In the genomic region with DNA sequence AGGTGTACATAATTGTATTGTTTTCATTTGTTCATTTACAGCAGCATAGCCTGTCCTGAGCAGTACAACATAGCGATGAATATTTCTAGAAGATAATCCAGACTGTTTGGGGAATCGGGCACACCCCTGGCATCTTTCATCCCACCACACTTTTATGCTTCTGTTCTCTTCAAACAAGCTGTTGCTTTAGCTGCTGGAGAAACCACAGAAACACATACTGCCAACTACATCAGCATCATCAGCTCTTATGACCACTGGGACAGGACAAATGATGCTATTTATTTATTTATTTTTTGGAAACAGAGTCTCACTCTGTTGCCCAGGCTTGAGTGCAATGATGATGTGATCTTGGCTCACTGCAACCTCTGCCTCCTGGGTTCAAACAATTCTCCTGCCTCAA, we compare ENCODE assay signal across 17 cellular contexts. TPM values are rescaled to one million over a fixed set of nuclear protein-coding genes. Genes with fewer than 3 reads are reported as not detected.
DNase-seq lines count a peak whose midpoint lies in the region; ATAC-seq and TF ChIP-seq lines count a peak whose summit lies in the region.
"Had no signal": no experiment of that assay in that cellular context is flagged by ENCODE, and none has a peak within 500 bp of the region (broad histone marks: within the 10 kb centered on the region; RNA-seq: fewer than 3 reads in every experiment).

No MANE protein-coding gene starts in this region.

- peaks cover 5% of the 10 kb centered on the region for H3K36me3 Mint-ChIP-seq in natural killer cell treated with Interleukin-12 subunit alpha and Interleukin-12 subunit beta and Interleukin-15 and Interleukin-18, amount 100 ng/mL, for 72 hours
- H3K36me3 Mint-ChIP-seq in natural killer cell: no peaks in the 10 kb centered on the region
- H3K36me3 Mint-ChIP-seq: naive B cell had no signal

- WGBS in transverse colon (ENCODE audit: low coverage in 1 of 2), 2 donors: 97% methylated on average over 2 of the region's 2 CpGs; no CpG with 5 or more reads in 1 of the 2 donors

- H3K27ac ChIP-seq in RWPE2 (ENCODE audit: poor library complexity, severe bottlenecking) (peak overlapping the region; percentile 88), brain microvascular endothelial cell (peak overlapping the region; percentile 49), transverse colon (no peak overlapping the region)
- H3K27ac ChIP-seq: BLaER1, KMS-11, left ventricle myocardium inferior, stomach, tibial artery had no signal

- peaks cover 19 to 20% of the 10 kb centered on the region in 2 donors for H3K4me1 Mint-ChIP-seq in natural killer cell treated with Interleukin-12 subunit alpha and Interleukin-12 subunit beta and Interleukin-15 and Interleukin-18, amount 100 ng/mL, for 72 hours (ENCODE audit: low read depth in 2 of 2)
- H3K4me1 Mint-ChIP-seq in natural killer cell: no peaks in the 10 kb centered on the region
- H3K4me1 Mint-ChIP-seq: naive B cell had no signal

- peak overlapping the region; percentile 90 to 91 for H3K27ac Mint-ChIP-seq in natural killer cell treated with Interleukin-12 subunit alpha and Interleukin-12 subunit beta and Interleukin-15 and Interleukin-18, amount 100 ng/mL, for 72 hours
- H3K27ac Mint-ChIP-seq in natural killer cell: no peak overlapping the region
- H3K27ac Mint-ChIP-seq: H9, naive B cell had no signal

- H3K27me3 ChIP-seq in RWPE2 (ENCODE audit: insufficient read depth, poor library complexity, severe bottlenecking) (no peaks in the 10 kb centered on the region), brain microvascular endothelial cell (replicated peaks) (no peaks in the 10 kb centered on the region), transverse colon (no peaks in the 10 kb centered on the region)
- H3K27me3 ChIP-seq: BLaER1, stomach had no signal

- no peak for DNase-seq in natural killer cell treated with Interleukin-12 subunit alpha and Interleukin-12 subunit beta and Interleukin-15 and Interleukin-18, amount 100 ng/mL, for 72 hours (ENCODE audit: low spot score)
- DNase-seq in natural killer cell (no peak), RWPE2 (ENCODE audit: low spot score) (no peak), brain microvascular endothelial cell (no peak), NCI-H1105 treated with DMSO at 0.1 percent for 48 hours (lab: John Stamatoyannopoulos, UW) (no peak), transverse colon (no peak)
- DNase-seq: cerebellar nuclear complex, H9, left ventricle myocardium inferior, naive B cell, NCI-H1436, nucleus accumbens, stomach, tibial artery had no signal

- no peaks in the 10 kb centered on the region for H3K27me3 Mint-ChIP-seq in natural killer cell treated with Interleukin-12 subunit alpha and Interleukin-12 subunit beta and Interleukin-15 and Interleukin-18, amount 100 ng/mL, for 72 hours
- no peaks in the 10 kb centered on the region for H3K27me3 Mint-ChIP-seq in natural killer cell (ENCODE audit: low read depth in 2 of 2)
- H3K27me3 Mint-ChIP-seq: naive B cell had no signal

- in situ Hi-C loops in brain microvascular endothelial cell (cut with HindIII; ENCODE audit: low pct_ligation_motif_present, low sequenced_read_pairs): no loop called here
- in situ Hi-C loops in transverse colon (cut with MboI; ENCODE audit: low pct_ligation_motif_present in 1 of 4, low pct_unique_long_range_greater_than_20kb in 1 of 4, low sequenced_read_pairs in 3 of 4): no loop called here

- intact Hi-C loops in natural killer cell (cut with micrococcal nuclease) (no loop called here), transverse colon (cut with DNase I; ENCODE audit: low total_unique reads) (no loop called here)

- no peak for ATAC-seq in natural killer cell treated with Interleukin-12 subunit alpha and Interleukin-12 subunit beta and Interleukin-15 and Interleukin-18, amount 100 ng/mL, for 72 hours
- ATAC-seq in natural killer cell (no peak), RWPE2 (ENCODE audit: low read depth) (no peak), HG02678 (IDR thresholded peaks at IDR 0.05; ENCODE audit: unreplicated experiment) (no peak)

- no peak for TF ChIP-seq CTCF in natural killer cell (IDR thresholded peaks at IDR 0.05)
- no peak for TF ChIP-seq CTCF in RWPE2 (IDR thresholded peaks at IDR 0.05; ENCODE audit: poor library complexity, severe bottlenecking)
- TF ChIP-seq CTCF in brain microvascular endothelial cell (IDR thresholded peaks at IDR 0.05; ENCODE audit: low read depth, low read length, missing control alignments): no peak
- TF ChIP-seq CTCF in transverse colon (IDR thresholded peaks at IDR 0.05): no peak

- H3K36me3 ChIP-seq in RWPE2 (ENCODE audit: low read depth) (peaks cover 19% of the 10 kb centered on the region), brain microvascular endothelial cell (replicated peaks) (no peaks in the 10 kb centered on the region), transverse colon (no peaks in the 10 kb centered on the region)
- H3K36me3 ChIP-seq: BLaER1, left ventricle myocardium inferior, stomach, tibial artery had no signal

- TF ChIP-seq EP300 in transverse colon (IDR thresholded peaks at IDR 0.05; ENCODE audit: low read depth): no peak

- H3K4me3 ChIP-seq in RWPE2 (ENCODE audit: severe bottlenecking): no peak overlapping the region
- H3K4me3 ChIP-seq in brain microvascular endothelial cell (ENCODE audit: low read depth, low read length): no peak overlapping the region
- no peak overlapping the region for H3K4me3 ChIP-seq in transverse colon
- H3K4me3 ChIP-seq: BLaER1, left ventricle myocardium inferior, stomach, tibial artery had no signal

- TF ChIP-seq POLR2A in transverse colon (IDR thresholded peaks at IDR 0.05): no peak

- H3K9me3 Mint-ChIP-seq in natural killer cell treated with Interleukin-12 subunit alpha and Interleukin-12 subunit beta and Interleukin-15 and Interleukin-18, amount 100 ng/mL, for 72 hours: no peaks in the 10 kb centered on the region
- H3K9me3 Mint-ChIP-seq in natural killer cell: no peaks in the 10 kb centered on the region
- H3K9me3 Mint-ChIP-seq: H9 had no signal

- H3K9me3 ChIP-seq in RWPE2 (ENCODE audit: severe bottlenecking) (no peaks in the 10 kb centered on the region), transverse colon (no peaks in the 10 kb centered on the region)
- H3K9me3 ChIP-seq: stomach, tibial artery had no signal

- H3K4me1 ChIP-seq in RWPE2 (ENCODE audit: insufficient read depth, poor library complexity, severe bottlenecking) (peaks cover 20% of the 10 kb centered on the region), transverse colon (no peaks in the 10 kb centered on the region)
- H3K4me1 ChIP-seq: left ventricle myocardium inferior, stomach, tibial artery had no signal

- H3K4me3 Mint-ChIP-seq in natural killer cell treated with Interleukin-12 subunit alpha and Interleukin-12 subunit beta and Interleukin-15 and Interleukin-18, amount 100 ng/mL, for 72 hours: peak overlapping the region; percentile 59
- no peak overlapping the region for H3K4me3 Mint-ChIP-seq in natural killer cell
- H3K4me3 Mint-ChIP-seq: H9, naive B cell had no signal

RNA-seq across cellular contexts. Expression of gene HAPSTR1, which starts 22.6 kb away (rescaled TPM):
- total RNA-seq in natural killer cell treated with Interleukin-12 subunit alpha and Interleukin-12 subunit beta and Interleukin-15 and Interleukin-18, amount 100 ng/mL, for 72 hours: 10 to 100 TPM; 65.5 to 72.6 TPM
- total RNA-seq in natural killer cell (100 to 1,000 TPM; 135 to 145 (median 138) TPM), transverse colon (10 to 100 TPM; 41.4 to 68.5 (median 58.4) TPM)

Comparison
In these comparisons a context has a peak if more than half of its experiments do, and no peak if none do; other contexts are left out.
1. H3K27ac Mint-ChIP-seq: peak in natural killer cell treated with Interleukin-12 subunit alpha and Interleukin-12 subunit beta and Interleukin-15 and Interleukin-18, amount 100 ng/mL, for 72 hours (2 of 2); none in natural killer cell (0 of 2).
2. H3K27ac ChIP-seq: peak in RWPE2 (single experiment) and brain microvascular endothelial cell (single experiment); none in transverse colon (0 of 4).